In genomic region chr5:158406884-158407790, GRCh38 we compare ENCODE assay signal across 11 cellular contexts.
DNase-seq lines count a peak whose midpoint lies in the region; FAIRE-seq and TF ChIP-seq lines count a peak whose summit lies in the region.
"Had no signal": no experiment of that assay in that cellular context is flagged by ENCODE, and none has a peak within 500 bp of the region (broad histone marks: within the 10 kb centered on the region; RNA-seq: fewer than 3 reads in every experiment).

No MANE protein-coding gene starts in this region.

- no peak for TF ChIP-seq POLR2A in suprapubic skin (IDR thresholded peaks at IDR 0.05)

- no peak for TF ChIP-seq EP300 in suprapubic skin (IDR thresholded peaks at IDR 0.05)

- TF ChIP-seq CTCF in suprapubic skin (IDR thresholded peaks at IDR 0.05), result no peak

- no peak overlapping the region for H3K27ac ChIP-seq in suprapubic skin

- H3K4me3 ChIP-seq in suprapubic skin, result no peak overlapping the region

- peaks cover 4% of the 10 kb centered on the region for H3K9me3 ChIP-seq in suprapubic skin

- WGBS in suprapubic skin, result 67% methylated on average over 4 of the region's 4 CpGs

- DNase-seq in EH (ENCODE audit: low read depth), result peak; percentile 83
- DNase-seq in HCEC 1CT, result peak; percentile 90
- peak; percentile 76 for DNase-seq in RCC 7860 (ENCODE audit: low spot score)
- DNase-seq in fibroblast of the conjunctiva (ENCODE audit: low read depth), result peak; percentile 64
- DNase-seq in COR-L47 (lab: John Stamatoyannopoulos, UW), result no peak
- DNase-seq in suprapubic skin (ENCODE audit: low spot score in 2 of 2), result no peak
- DNase-seq in NCI-H187 treated with DMSO at 0.1 percent for 48 hours (lab: John Stamatoyannopoulos, UW), result no peak
- no peak for DNase-seq in SHP77 treated with DMSO at 0.1 percent for 48 hours (lab: John Stamatoyannopoulos, UW)
- DNase-seq: activated CD4-positive, alpha-beta memory T cell treated with anti-CD3 and anti-CD28 coated beads, Interleukin-2, amount 10 ng/mL, durations not matched to agents 7 days and 5 days; cortex of kidney had no signal

- no peaks in the 10 kb centered on the region for H3K27me3 ChIP-seq in suprapubic skin

- H3K36me3 ChIP-seq in suprapubic skin, result no peaks in the 10 kb centered on the region

- no peaks in the 10 kb centered on the region for H3K4me1 ChIP-seq in suprapubic skin

- FAIRE-seq in RCC 7860 (lab: Jason Lieb, UNC), result peak; percentile 84
- FAIRE-seq: G401.6 had no signal

Comparison
In these comparisons a context has a peak if more than half of its experiments do, and no peak if none do; other contexts are left out.
1. DNase-seq: peak in EH (single experiment), HCEC 1CT (single experiment), RCC 7860 (single experiment) and fibroblast of the conjunctiva (single experiment); none in COR-L47 (single experiment), suprapubic skin (0 of 2), NCI-H187 treated with DMSO at 0.1 percent for 48 hours (single experiment) and SHP77 treated with DMSO at 0.1 percent for 48 hours (single experiment).